ENCODE assay signal across 29 cellular contexts in the genomic region with DNA sequence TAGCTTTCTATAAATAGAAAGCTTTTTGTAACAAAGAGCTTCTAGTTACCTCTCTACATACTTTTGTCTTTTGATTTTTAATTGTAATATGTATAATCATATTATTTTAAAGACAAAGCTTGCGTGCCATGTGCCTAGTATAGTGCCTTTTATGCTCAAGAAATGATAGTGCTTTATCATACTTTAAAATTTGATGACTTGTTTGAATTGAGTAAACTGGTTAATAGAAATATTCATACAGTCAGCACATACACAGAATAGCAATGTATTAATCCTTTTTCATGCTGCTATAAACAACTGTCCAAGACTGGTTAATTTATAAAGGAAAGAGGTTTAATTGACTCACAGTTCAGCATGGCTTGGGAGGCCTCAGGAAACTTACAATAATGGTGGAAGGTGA.
"Had no signal": no experiment of that assay in that cellular context is flagged by ENCODE, and none has a peak within 500 bp of the region (broad histone marks: within the 10 kb centered on the region; RNA-seq: fewer than 3 reads in every experiment).

No MANE protein-coding gene starts in this region.

- H3K27me3 ChIP-seq: stomach, suprapubic skin, testis, thyroid gland, tibial artery, tibial nerve, transverse colon, upper lobe of left lung, upper lobe of right lung, uterus, vagina had no signal

- H3K27me3 Mint-ChIP-seq: stimulated activated memory B cell treated with anti-CD40 and anti-IgM and Interleukin-4, amounts not matched to agents 10 μg/mL and 1 μg/mL and 100 μg/mL, for 72 hours; stimulated activated naive B cell treated with anti-CD40 and anti-IgM and Interleukin-4, amounts not matched to agents 10 μg/mL and 1 μg/mL and 100 μg/mL, for 72 hours; stimulated activated naive CD8-positive, alpha-beta T cell treated with anti-CD3 and anti-CD28 coated beads, Interleukin-15, amount 100 ng/mL, for 72 hours; stimulated activated naive CD8-positive, alpha-beta T cell treated with anti-CD3 and anti-CD28 coated beads, Interleukin-15, Interleukin-2, amounts not matched to agents 100 ng/mL and 50 ng/mL, for 24 hours; type B pancreatic cell had no signal

- H3K27ac ChIP-seq: stomach, suprapubic skin, testis, thoracic aorta, thyroid gland, tibial artery, tibial nerve, transverse colon, upper lobe of left lung, upper lobe of right lung, uterus, vagina had no signal

- H3K9me3 ChIP-seq: suprapubic skin, testis, thoracic aorta, thyroid gland, tibial artery, transverse colon, upper lobe of left lung, upper lobe of right lung, uterus, vagina had no signal

- H3K27ac Mint-ChIP-seq: stimulated activated effector memory CD8-positive, alpha-beta T cell treated with anti-CD3 and anti-CD28 coated beads, Interleukin-12 subunit alpha, Interleukin-12 subunit beta, amount 100 ng/mL, for 72 hours; stimulated activated memory B cell treated with anti-CD40 and anti-IgM and Interleukin-4, amounts not matched to agents 10 μg/mL and 1 μg/mL and 100 μg/mL, for 72 hours; stimulated activated naive B cell treated with anti-CD40 and anti-IgM and Interleukin-4, amounts not matched to agents 10 μg/mL and 1 μg/mL and 100 μg/mL, for 72 hours; stimulated activated naive CD8-positive, alpha-beta T cell treated with anti-CD3 and anti-CD28 coated beads, Interleukin-15, amount 100 ng/mL, for 72 hours; stimulated activated naive CD8-positive, alpha-beta T cell treated with anti-CD3 and anti-CD28 coated beads, Interleukin-15, Interleukin-2, amounts not matched to agents 100 ng/mL and 50 ng/mL, for 24 hours; type B pancreatic cell had no signal

- FAIRE-seq: urothelium cell line had no signal

- DNase-seq: stimulated activated CD4-positive, alpha-beta T cell treated with anti-CD3 and anti-CD28 coated beads, Interleukin-2, amount 100 ng/mL, for 48 hours; stimulated activated CD4-positive, alpha-beta T cell treated with anti-CD3 and anti-CD28 coated beads, Interleukin-4, amount 100 ng/mL, for 1 hour; stimulated activated CD4-positive, alpha-beta T cell treated with anti-CD3 and anti-CD28 coated beads, Interleukin-4, amount 100 ng/mL, for 24 hours; stimulated activated CD4-positive, alpha-beta T cell treated with anti-CD3 and anti-CD28 coated beads, Interleukin-4, amount 100 ng/mL, for 4 hours; stimulated activated CD8-positive, alpha-beta memory T cell treated with anti-CD3 and anti-CD28 coated beads, Interleukin-4, amount 100 ng/mL, for 48 hours; stimulated activated naive B cell treated with anti-CD40 and anti-IgM and Interleukin-4, amounts not matched to agents 10 μg/mL and 1 μg/mL and 100 μg/mL, for 72 hours; stimulated activated naive CD4-positive, alpha-beta T cell; stimulated activated naive CD4-positive, alpha-beta T cell treated with Interleukin-2 at 50 U/mL for 16 hours; stimulated activated naive CD8-positive, alpha-beta T cell treated with anti-CD3 and anti-CD28 coated beads, Interleukin-15, amount 100 ng/mL, for 72 hours; stimulated activated naive CD8-positive, alpha-beta T cell treated with anti-CD3 and anti-CD28 coated beads, Interleukin-15, Interleukin-2, amounts not matched to agents 100 U/mL and 50 U/mL, for 24 hours; stomach; substantia nigra; testis; thyroid gland; tibial artery; transverse colon; trophoblast cell; upper lobe of left lung; upper lobe of right lung; uterus had no signal

- H3K9me3 Mint-ChIP-seq: stimulated activated naive CD8-positive, alpha-beta T cell treated with anti-CD3 and anti-CD28 coated beads, Interleukin-15, Interleukin-2, amounts not matched to agents 100 ng/mL and 50 ng/mL, for 24 hours had no signal

- H3K4me1 ChIP-seq: stomach, suprapubic skin, testis, thyroid gland, tibial artery, tibial nerve, transverse colon, upper lobe of left lung, upper lobe of right lung, uterus, vagina had no signal

- H3K36me3 Mint-ChIP-seq: stimulated activated effector memory CD8-positive, alpha-beta T cell treated with anti-CD3 and anti-CD28 coated beads, Interleukin-12 subunit alpha, Interleukin-12 subunit beta, amount 100 ng/mL, for 72 hours; stimulated activated memory B cell treated with anti-CD40 and anti-IgM and Interleukin-4, amounts not matched to agents 10 μg/mL and 1 μg/mL and 100 μg/mL, for 72 hours; stimulated activated naive B cell treated with anti-CD40 and anti-IgM and Interleukin-4, amounts not matched to agents 10 μg/mL and 1 μg/mL and 100 μg/mL, for 72 hours; type B pancreatic cell had no signal

- H3K36me3 ChIP-seq: stomach, suprapubic skin, thoracic aorta, thyroid gland, tibial artery, tibial nerve, transverse colon, upper lobe of left lung, upper lobe of right lung, uterus, vagina had no signal

- H3K4me1 Mint-ChIP-seq: stimulated activated effector memory CD8-positive, alpha-beta T cell treated with anti-CD3 and anti-CD28 coated beads, Interleukin-12 subunit alpha, Interleukin-12 subunit beta, amount 100 ng/mL, for 72 hours; stimulated activated memory B cell treated with anti-CD40 and anti-IgM and Interleukin-4, amounts not matched to agents 10 μg/mL and 1 μg/mL and 100 μg/mL, for 72 hours; stimulated activated naive B cell treated with anti-CD40 and anti-IgM and Interleukin-4, amounts not matched to agents 10 μg/mL and 1 μg/mL and 100 μg/mL, for 72 hours; stimulated activated naive CD8-positive, alpha-beta T cell treated with anti-CD3 and anti-CD28 coated beads, Interleukin-15, amount 100 ng/mL, for 72 hours had no signal

- H3K4me3 Mint-ChIP-seq: stimulated activated effector memory CD8-positive, alpha-beta T cell treated with anti-CD3 and anti-CD28 coated beads, Interleukin-12 subunit alpha, Interleukin-12 subunit beta, amount 100 ng/mL, for 72 hours; stimulated activated memory B cell treated with anti-CD40 and anti-IgM and Interleukin-4, amounts not matched to agents 10 μg/mL and 1 μg/mL and 100 μg/mL, for 72 hours; stimulated activated naive B cell treated with anti-CD40 and anti-IgM and Interleukin-4, amounts not matched to agents 10 μg/mL and 1 μg/mL and 100 μg/mL, for 72 hours; stimulated activated naive CD8-positive, alpha-beta T cell treated with anti-CD3 and anti-CD28 coated beads, Interleukin-15, amount 100 ng/mL, for 72 hours; stimulated activated naive CD8-positive, alpha-beta T cell treated with anti-CD3 and anti-CD28 coated beads, Interleukin-15, Interleukin-2, amounts not matched to agents 100 ng/mL and 50 ng/mL, for 24 hours; type B pancreatic cell had no signal

- ATAC-seq: stimulated activated effector memory CD8-positive, alpha-beta T cell treated with anti-CD3 and anti-CD28 coated beads, Interleukin-12 subunit alpha, Interleukin-12 subunit beta, amount 100 ng/mL, for 72 hours; stimulated activated memory B cell treated with anti-CD40 and anti-IgM and Interleukin-4, amounts not matched to agents 10 μg/mL and 1 μg/mL and 100 μg/mL, for 72 hours; stimulated activated naive B cell treated with anti-CD40 and anti-IgM and Interleukin-4, amounts not matched to agents 10 μg/mL and 1 μg/mL and 100 μg/mL, for 72 hours; stimulated activated naive CD8-positive, alpha-beta T cell treated with anti-CD3 and anti-CD28 coated beads, Interleukin-15, amount 100 ng/mL, for 72 hours; stimulated activated naive CD8-positive, alpha-beta T cell treated with anti-CD3 and anti-CD28 coated beads, Interleukin-15, Interleukin-2, amounts not matched to agents 100 U/mL and 50 U/mL, for 24 hours; upper lobe of right lung had no signal

- H3K4me3 ChIP-seq: stomach, suprapubic skin, testis, thoracic aorta, thyroid gland, tibial artery, tibial nerve, transverse colon, upper lobe of left lung, upper lobe of right lung, uterus, vagina had no signal
